ENCODE assay signal across 1 cellular context in genomic region chr1:109396513-109396839, GRCh38.
A peak's percentile ranks its signal among the peaks of the same experiment; 100 is the strongest.
TF ChIP-seq lines count a peak whose summit lies in the region.

No MANE protein-coding gene starts in this region.

TF ChIP-seq in K562, 482 proteins besides CTCF, POLR2A, EP300 and RAD21:
- TF ChIP-seq ETV6 (IDR thresholded peaks at IDR 0.05; ENCODE audit: borderline replicate concordance in 1 of 2, low read depth in 2 of 2, low read length in 1 of 2) (0 out of 4 replicates have a peak, but pooled peaks of 1 of the 2 experiments have one; percentile 33), ETV6 (CRISPR knock-in tag; IDR thresholded peaks at IDR 0.05; ENCODE audit: borderline replicate concordance) (no peak), ZSCAN29 (IDR thresholded peaks at IDR 0.05) (no peak), PHB (CRISPR knock-in tag; IDR thresholded peaks at IDR 0.05) (no peak), NFIC (IDR thresholded peaks at IDR 0.05) (0 out of 2 replicates have a peak, but pooled peaks have one; percentile 24)
TF ChIP-seq in K562: peak in this region for 2.
